Comparison of ENCODE assay signal across 21 cellular contexts in the genomic region with DNA sequence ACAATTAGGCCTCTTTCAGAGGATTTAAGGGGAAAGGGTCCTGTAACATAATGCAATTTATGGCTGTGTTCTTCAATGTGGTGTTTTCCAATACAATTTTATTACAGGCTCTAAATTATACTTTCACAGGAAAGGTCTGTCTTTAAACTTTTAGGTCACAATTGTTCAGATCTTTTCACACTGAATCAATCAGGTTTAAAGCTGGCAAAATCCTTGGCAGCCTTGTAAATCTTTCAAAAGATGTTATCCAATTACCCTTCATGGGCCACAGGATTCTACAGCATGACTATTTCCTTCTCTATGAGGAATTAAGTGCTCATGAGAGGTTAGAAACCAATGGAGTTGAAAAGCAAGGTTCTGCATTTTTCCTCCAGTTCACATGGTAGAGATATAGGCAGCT.
DNase-seq lines count a peak whose midpoint lies in the region; ATAC-seq, FAIRE-seq and TF ChIP-seq lines count a peak whose summit lies in the region.
"Had no signal": no experiment of that assay in that cellular context is flagged by ENCODE, and none has a peak within 500 bp of the region (broad histone marks: within the 10 kb centered on the region; RNA-seq: fewer than 3 reads in every experiment).

No MANE protein-coding gene starts in this region.

- H3K4me3 ChIP-seq in Caco-2 (ENCODE audit: low read depth, low read length): no peak overlapping the region
- H3K4me3 ChIP-seq: A549 had no signal

- peak overlapping the region; percentile 21 for H3K27ac Mint-ChIP-seq in Caco-2 (ENCODE audit: unreplicated experiment)
- peak overlapping the region; percentile 86 for H3K27ac Mint-ChIP-seq in osteocyte (ENCODE audit: unreplicated experiment)
- H3K27ac Mint-ChIP-seq: CD4-positive, CD25-positive, alpha-beta regulatory T cell; H9 had no signal

- H3K36me3 ChIP-seq in Caco-2 (ENCODE audit: control insufficient read depth, insufficient read depth, low read length): no peaks in the 10 kb centered on the region

- H3K36me3 Mint-ChIP-seq in Caco-2 (ENCODE audit: insufficient read depth, unreplicated experiment): no peaks in the 10 kb centered on the region
- no peaks in the 10 kb centered on the region for H3K36me3 Mint-ChIP-seq in osteocyte (ENCODE audit: unreplicated experiment)
- H3K36me3 Mint-ChIP-seq: CD4-positive, CD25-positive, alpha-beta regulatory T cell had no signal

- CTCF ChIA-PET in Caco-2 (lab: Charles Lee): interaction anchor here (0.8 to 1.5 kb wide), 5 partner anchors 18 to 49 kb away, joined by 3 to 7 read pairs (median 4); no protein-coding TSS in a partner anchor

- H3K4me1 ChIP-seq in Caco-2: peaks cover 34% of the 10 kb centered on the region
- H3K4me1 ChIP-seq: A549 had no signal

- intact Hi-C loops in Caco-2 (cut with micrococcal nuclease; ENCODE audit: unreplicated experiment): loop anchor here (2.0 kb wide), 1 partner anchor 57 kb away; no protein-coding TSS in a partner anchor

- POLR2A ChIA-PET in Caco-2 (lab: Charles Lee): no interaction called here

- DNase-seq in Caco-2 (no peak), NCI-H82 (lab: John Stamatoyannopoulos, UW) (peak; percentile 96), osteocyte (ENCODE audit: extremely low spot score, unreplicated experiment) (no peak)
- DNase-seq in stimulated activated CD4-positive, alpha-beta T cell treated with anti-CD3 and anti-CD28 coated beads, Interleukin-4, amount 100 ng/mL, for 24 hours: no peak
- DNase-seq: AML-193; Calu3; CD4-positive, CD25-positive, alpha-beta regulatory T cell; DMS79 treated with DMSO at 0.1 percent for 48 hours; GF-D8; H9; IMR-90; Kasumi-1; NCI-H1417 treated with DMSO at 0.1 percent for 48 hours; NCI-H2081 treated with DMSO at 0.1 percent for 48 hours; NCI-H226; NCI-H69 had no signal

- TF ChIP-seq CTCF in Caco-2 (IDR thresholded peaks at IDR 0.05; ENCODE audit: insufficient read depth in 1 of 2, low read depth in 1 of 2, low read length in 1 of 2, severe bottlenecking in 1 of 2, unreplicated experiment in 1 of 2): no peak
- TF ChIP-seq CTCF in osteocyte (IDR thresholded peaks at IDR 0.05): no peak

- no TSS peak for BruUV-seq in Caco-2 (replicated peaks; lab: Mats Ljungman, UMichigan)

- no peak for ATAC-seq in GM18502 (IDR thresholded peaks at IDR 0.05; ENCODE audit: poor library complexity, unreplicated experiment)
- no peak for ATAC-seq in GM19023 (IDR thresholded peaks at IDR 0.05; ENCODE audit: unreplicated experiment)
- ATAC-seq: A549, Right ventricle myocardium inferior had no signal

- H3K27me3 ChIP-seq in Caco-2 (replicated peaks; ENCODE audit: control insufficient read depth, insufficient read depth, low read length): no peaks in the 10 kb centered on the region

- peak; percentile 61 for FAIRE-seq in islet of Langerhans (lab: Jason Lieb, UNC)
- FAIRE-seq: A549 had no signal

- H3K27me3 Mint-ChIP-seq in Caco-2 (ENCODE audit: insufficient read depth, unreplicated experiment) (no peaks in the 10 kb centered on the region), osteocyte (ENCODE audit: unreplicated experiment) (no peaks in the 10 kb centered on the region)
- H3K27me3 Mint-ChIP-seq: CD4-positive, CD25-positive, alpha-beta regulatory T cell had no signal

- H3K9me3 ChIP-seq in Caco-2: no peaks in the 10 kb centered on the region
- H3K9me3 ChIP-seq: A549 had no signal

- H3K4me1 Mint-ChIP-seq in Caco-2 (ENCODE audit: low read depth, unreplicated experiment): peaks cover 21% of the 10 kb centered on the region
- H3K4me1 Mint-ChIP-seq in osteocyte (ENCODE audit: unreplicated experiment): peaks cover 35% of the 10 kb centered on the region
- H3K4me1 Mint-ChIP-seq: CD4-positive, CD25-positive, alpha-beta regulatory T cell had no signal

- no peak overlapping the region for H3K4me3 Mint-ChIP-seq in Caco-2 (ENCODE audit: unreplicated experiment)
- H3K4me3 Mint-ChIP-seq in osteocyte (ENCODE audit: unreplicated experiment): no peak overlapping the region
- H3K4me3 Mint-ChIP-seq: CD4-positive, CD25-positive, alpha-beta regulatory T cell; H9 had no signal

- H3K9me3 Mint-ChIP-seq in Caco-2 (ENCODE audit: unreplicated experiment) (no peaks in the 10 kb centered on the region), osteocyte (ENCODE audit: unreplicated experiment) (no peaks in the 10 kb centered on the region)
- H3K9me3 Mint-ChIP-seq: CD4-positive, CD25-positive, alpha-beta regulatory T cell had no signal
